ENCODE assay signal across 1 cellular context in genomic region chr11:93549986-93550385, GRCh38.
TF ChIP-seq lines count a peak whose summit lies in the region.

No MANE protein-coding gene starts in this region.

TF ChIP-seq in GM23338, 12 proteins besides CTCF, POLR2A, EP300 and RAD21 (continued from another document):
- no peak for TF ChIP-seq ZNF462 (CRISPR knock-in tag; IDR thresholded peaks at IDR 0.05)
- no peak for TF ChIP-seq POLR2AphosphoS5 (IDR thresholded peaks at IDR 0.05; ENCODE audit: low read depth)
- TF ChIP-seq CREB1 (CRISPR knock-in tag; IDR thresholded peaks at IDR 0.05; ENCODE audit: low read depth), result no peak
TF ChIP-seq in GM23338: peak in this region for 0.
